ENCODE assay signal across 21 cellular contexts in the genomic region with DNA sequence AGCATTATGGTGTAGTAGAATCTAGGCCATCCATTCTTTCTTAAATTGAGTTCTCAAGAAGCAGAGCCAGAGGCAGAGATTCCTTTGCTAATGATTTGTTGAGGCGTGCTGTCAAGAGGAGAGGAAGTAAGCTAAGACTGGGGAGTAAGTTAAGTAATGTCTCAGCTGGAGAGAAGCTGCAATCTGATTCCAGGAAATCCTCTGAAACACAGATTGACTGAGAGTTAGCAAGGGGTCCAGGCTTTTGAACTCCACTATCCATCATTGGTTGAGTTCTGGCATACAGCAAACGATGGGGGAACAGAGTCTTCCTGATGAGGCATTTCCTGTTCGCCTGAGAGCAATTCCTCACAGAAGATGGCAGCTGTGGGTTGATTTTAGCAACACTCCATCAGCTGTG.
"Had no signal": no experiment of that assay in that cellular context is flagged by ENCODE, and none has a peak within 500 bp of the region (broad histone marks: within the 10 kb centered on the region; RNA-seq: fewer than 3 reads in every experiment).

No MANE protein-coding gene starts in this region.

- FAIRE-seq: endometrium, pancreas, urothelium cell line had no signal

- H3K36me3 ChIP-seq: adrenal gland, brain microvascular endothelial cell, esophagus muscularis mucosa, heart left ventricle, pancreas, thoracic aorta had no signal

- H3K4me1 ChIP-seq: adrenal gland, pancreas had no signal

- H3K9me3 Mint-ChIP-seq: activated naive CD4-positive, alpha-beta T cell treated with anti-CD3 and anti-CD28 coated beads, Interleukin-2, amount 10 ng/mL, durations not matched to agents 7 days and 5 days; activated T-helper 17 cell treated with anti-CD3 and anti-CD28 coated beads, Interleukin-2, amount 50 U/mL, for 72 hours; neural crest cell; stimulated activated naive CD8-positive, alpha-beta T cell treated with anti-CD3 and anti-CD28 coated beads, Interleukin-15, amount 100 ng/mL, for 72 hours had no signal

- H3K36me3 Mint-ChIP-seq: activated naive CD4-positive, alpha-beta T cell treated with anti-CD3 and anti-CD28 coated beads, Interleukin-2, amount 10 ng/mL, durations not matched to agents 7 days and 5 days had no signal

- H3K27ac ChIP-seq: adrenal gland, brain microvascular endothelial cell, esophagus muscularis mucosa, pancreas, thoracic aorta had no signal

- H3K27me3 Mint-ChIP-seq: activated naive CD4-positive, alpha-beta T cell treated with anti-CD3 and anti-CD28 coated beads, Interleukin-2, amount 10 ng/mL, durations not matched to agents 7 days and 5 days; activated T-helper 17 cell treated with anti-CD3 and anti-CD28 coated beads, Interleukin-2, amount 50 U/mL, for 72 hours; stimulated activated naive CD8-positive, alpha-beta T cell treated with anti-CD3 and anti-CD28 coated beads, Interleukin-15, amount 100 ng/mL, for 72 hours had no signal

- H3K27ac Mint-ChIP-seq: activated naive CD4-positive, alpha-beta T cell treated with anti-CD3 and anti-CD28 coated beads, Interleukin-2, amount 10 ng/mL, durations not matched to agents 7 days and 5 days; activated T-helper 17 cell treated with anti-CD3 and anti-CD28 coated beads, Interleukin-2, amount 50 U/mL, for 72 hours had no signal

- DNase-seq: activated CD4-positive, alpha-beta T cell treated with anti-CD3 and anti-CD28 coated beads for 48 hours; activated naive CD4-positive, alpha-beta T cell treated with anti-CD3 and anti-CD28 coated beads, Interleukin-2, amount 10 ng/mL, durations not matched to agents 7 days and 5 days; adrenal gland; brain microvascular endothelial cell; cerebellar nuclear complex; dorsolateral prefrontal cortex; foreskin melanocyte; heart left ventricle; islet precursor cell; left ventricle myocardium superior; pancreas; stimulated activated CD4-positive, alpha-beta T cell treated with anti-CD3 and anti-CD28 coated beads, Interleukin-15, amount 100 ng/mL, for 24 hours; stimulated activated CD4-positive, alpha-beta T cell treated with anti-CD3 and anti-CD28 coated beads, Interleukin-4, amount 100 ng/mL, for 4 hours; stimulated activated naive CD8-positive, alpha-beta T cell treated with anti-CD3 and anti-CD28 coated beads, Interleukin-15, amount 100 ng/mL, for 72 hours; T-helper 1 cell had no signal

- H3K9me3 ChIP-seq: adrenal gland, esophagus muscularis mucosa, heart left ventricle, pancreas, thoracic aorta had no signal

- H3K4me3 ChIP-seq: adrenal gland, dorsolateral prefrontal cortex, esophagus muscularis mucosa, heart left ventricle, pancreas, thoracic aorta had no signal

- ATAC-seq: activated T-helper 17 cell treated with anti-CD3 and anti-CD28 coated beads, Interleukin-2, amount 50 U/mL, for 72 hours; left ventricle myocardium superior; stimulated activated naive CD8-positive, alpha-beta T cell treated with anti-CD3 and anti-CD28 coated beads, Interleukin-15, amount 100 ng/mL, for 72 hours had no signal

- H3K27me3 ChIP-seq: adrenal gland, brain microvascular endothelial cell, dorsolateral prefrontal cortex, esophagus muscularis mucosa, heart left ventricle, pancreas had no signal

- H3K4me3 Mint-ChIP-seq: activated naive CD4-positive, alpha-beta T cell treated with anti-CD3 and anti-CD28 coated beads, Interleukin-2, amount 10 ng/mL, durations not matched to agents 7 days and 5 days; activated T-helper 17 cell treated with anti-CD3 and anti-CD28 coated beads, Interleukin-2, amount 50 U/mL, for 72 hours; neural crest cell; stimulated activated naive CD8-positive, alpha-beta T cell treated with anti-CD3 and anti-CD28 coated beads, Interleukin-15, amount 100 ng/mL, for 72 hours had no signal

- H3K4me1 Mint-ChIP-seq: activated naive CD4-positive, alpha-beta T cell treated with anti-CD3 and anti-CD28 coated beads, Interleukin-2, amount 10 ng/mL, durations not matched to agents 7 days and 5 days; activated T-helper 17 cell treated with anti-CD3 and anti-CD28 coated beads, Interleukin-2, amount 50 U/mL, for 72 hours; neural crest cell; stimulated activated naive CD8-positive, alpha-beta T cell treated with anti-CD3 and anti-CD28 coated beads, Interleukin-15, amount 100 ng/mL, for 72 hours had no signal
